19 cellular contexts compared by ENCODE assay signal in the genomic region with DNA sequence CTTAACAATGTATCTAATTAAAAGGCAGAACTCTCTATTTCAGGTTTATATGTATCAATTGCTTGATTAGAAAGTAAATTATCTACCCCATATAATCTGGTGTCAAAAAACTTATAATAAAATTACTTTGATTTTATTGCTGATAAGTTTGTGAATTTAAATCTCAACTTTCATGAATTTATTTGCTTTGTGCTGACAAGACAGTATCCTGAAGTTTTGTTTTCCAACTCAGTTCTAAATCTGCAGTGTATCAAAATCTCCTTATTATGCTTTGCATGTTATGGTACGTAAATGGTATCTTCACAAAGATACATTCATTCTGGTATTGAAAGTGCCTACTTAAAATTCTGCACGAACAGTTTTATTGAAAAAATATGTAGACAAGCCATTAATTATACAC.
DNase-seq lines count a peak whose midpoint lies in the region; ATAC-seq, FAIRE-seq and TF ChIP-seq lines count a peak whose summit lies in the region.
"Had no signal": no experiment of that assay in that cellular context is flagged by ENCODE, and none has a peak within 500 bp of the region (broad histone marks: within the 10 kb centered on the region; RNA-seq: fewer than 3 reads in every experiment).

No MANE protein-coding gene starts in this region.

- TF ChIP-seq RAD21 in HepG2 (CRISPR knock-in tag; IDR thresholded peaks at IDR 0.05): no peak

- H3K79me2 ChIP-seq in HepG2 (ENCODE audit: insufficient read depth, low read length): no peaks in the 10 kb centered on the region

- ATAC-seq in HepG2 (no peak), right lobe of liver (no peak), pancreas (no peak), GM18873 (IDR thresholded peaks at IDR 0.05; ENCODE audit: low FRiP score, unreplicated experiment) (no peak), GM19023 (IDR thresholded peaks at IDR 0.05; ENCODE audit: unreplicated experiment) (no peak)

- H3K4me1 ChIP-seq in HepG2 (ENCODE audit: insufficient read depth, low read length) (no peaks in the 10 kb centered on the region), right lobe of liver (no peaks in the 10 kb centered on the region), pancreas (no peaks in the 10 kb centered on the region)
- H3K4me1 ChIP-seq: Caco-2 had no signal

- BruUV-seq in HepG2 (replicated peaks; lab: Mats Ljungman, UMichigan): no TSS peak

- peaks cover 57% of the 10 kb centered on the region for H3K9me3 ChIP-seq in HepG2 (ENCODE audit: low read length)
- no peaks in the 10 kb centered on the region for H3K9me3 ChIP-seq in right lobe of liver
- H3K9me3 ChIP-seq in pancreas: no peaks in the 10 kb centered on the region
- H3K9me3 ChIP-seq: Caco-2 had no signal

- TF ChIP-seq EP300 in HepG2 (IDR thresholded peaks at IDR 0.05; ENCODE audit: low read depth in 2 of 2, low read length in 2 of 2) (no peak), HepG2 (CRISPR knock-in tag; IDR thresholded peaks at IDR 0.05; ENCODE audit: borderline replicate concordance) (no peak)

- H3K27ac ChIP-seq in HepG2 (ENCODE audit: extremely low read length, insufficient read depth, low read length) (no peak overlapping the region), right lobe of liver (no peak overlapping the region), pancreas (no peak overlapping the region)
- H3K27ac ChIP-seq: 22Rv1, GM23248 had no signal

- in situ Hi-C loops in HepG2 (cut with HindIII; ENCODE audit: extremely low pct_ligation_motif_present, low pct_unique_long_range_greater_than_20kb): no loop called here

- H3K4me3 ChIP-seq in HepG2 (replicated peaks in 1 of 3; ENCODE audit: insufficient read depth in 1 of 3, low read depth in 2 of 3, low read length in 3 of 3) (no peak overlapping the region), right lobe of liver (no peak overlapping the region), pancreas (no peak overlapping the region)
- H3K4me3 ChIP-seq: GM23248 had no signal

- no peaks in the 10 kb centered on the region for H4K20me1 ChIP-seq in HepG2 (ENCODE audit: insufficient read depth, low read length)

- POLR2A ChIA-PET in HepG2 (lab: Yijun Ruan, JAX): no interaction called here

- H3K27me3 ChIP-seq in HepG2 (ENCODE audit: control insufficient read depth in 1 of 2, insufficient read depth in 2 of 2, low read length in 2 of 2): no peaks in the 10 kb centered on the region
- H3K27me3 ChIP-seq in right lobe of liver: no peaks in the 10 kb centered on the region
- H3K27me3 ChIP-seq in pancreas: no peaks in the 10 kb centered on the region

- no peak for FAIRE-seq in HepG2 (lab: Jason Lieb, UNC)
- FAIRE-seq in colon (lab: Jason Lieb, UNC): peak; percentile 93
- peak; percentile 57 for FAIRE-seq in pancreas (lab: Jason Lieb, UNC)
- FAIRE-seq: G401.6, GM12892, GM19239 had no signal

- CTCF ChIA-PET in HepG2 (lab: Yijun Ruan, JAX; ENCODE audit: low intra/inter-chr PET ratio, low total read pairs): no interaction called here

- no peak overlapping the region for H3K4me2 ChIP-seq in HepG2 (ENCODE audit: low read depth, low read length)

- intact Hi-C loops in HepG2 (cut with micrococcal nuclease; ENCODE audit: unreplicated experiment): no loop called here
- intact Hi-C loops in right lobe of liver (cut with DNase I): no loop called here
- intact Hi-C loops in pancreas (cut with DNase I): no loop called here

- H2AFZ ChIP-seq in HepG2 (ENCODE audit: low read length): no peak overlapping the region
- H2AFZ ChIP-seq: GM23248 had no signal

- DNase-seq in HepG2 (ENCODE audit: low spot score) (no peak), right lobe of liver (no peak), pancreas (no peak), nucleus accumbens (lab: John Stamatoyannopoulos, UW) (no peak)
- DNase-seq: C1 segment of cervical spinal cord; Caco-2; CD4-positive, alpha-beta memory T cell; DMS153; DND-41; GM23248; H7; HCEC 1CT had no signal

- 1% methylated on average over 2 of the region's 2 CpGs for WGBS in HepG2 (ENCODE audit: low lambda C conversion rate)
- 28% methylated on average over 2 of the region's 2 CpGs for WGBS in right lobe of liver (ENCODE audit: insufficient coverage, low coverage, low lambda C conversion rate, missing lambda C conversion rate)
- WGBS in pancreas, 2 donors: 30 to 45% methylated on average over 2 of the region's 2 CpGs

- H3K9ac ChIP-seq in HepG2 (ENCODE audit: insufficient read depth, low read depth, low read length): no peak overlapping the region
- H3K9ac ChIP-seq: GM23248 had no signal

- TF ChIP-seq CTCF in HepG2 (CRISPR knock-in tag; IDR thresholded peaks at IDR 0.05) (no peak), right lobe of liver (IDR thresholded peaks at IDR 0.05) (no peak), pancreas (IDR thresholded peaks at IDR 0.05) (no peak)

- H3K36me3 ChIP-seq in HepG2 (replicated peaks in 1 of 2; ENCODE audit: control insufficient read depth in 1 of 2, insufficient read depth in 2 of 2, low read length in 2 of 2): no peaks in the 10 kb centered on the region
- no peaks in the 10 kb centered on the region for H3K36me3 ChIP-seq in right lobe of liver
- H3K36me3 ChIP-seq in pancreas: no peaks in the 10 kb centered on the region

- no peak for TF ChIP-seq POLR2A in HepG2 (IDR thresholded peaks at IDR 0.05; ENCODE audit: insufficient read depth in 1 of 2, low read depth in 2 of 2, low read length in 2 of 2)
- TF ChIP-seq POLR2A in right lobe of liver (IDR thresholded peaks at IDR 0.05): no peak

TF ChIP-seq in HepG2, 621 proteins besides CTCF, POLR2A, EP300 and RAD21:
- TF ChIP-seq ZFYVE20 (CRISPR knock-in tag; IDR thresholded peaks at IDR 0.05; ENCODE audit: borderline replicate concordance, low read depth): no peak
- TF ChIP-seq ZNF816 (CRISPR knock-in tag; IDR thresholded peaks at IDR 0.05; ENCODE audit: borderline replicate concordance): no peak
- TF ChIP-seq BRCA1 (CRISPR knock-in tag; IDR thresholded peaks at IDR 0.05): no peak
- TF ChIP-seq ARID2 (CRISPR knock-in tag; IDR thresholded peaks at IDR 0.05; ENCODE audit: borderline replicate concordance): no peak
- TF ChIP-seq ZNF557 (CRISPR knock-in tag; IDR thresholded peaks at IDR 0.05): no peak
- TF ChIP-seq MAFF (IDR thresholded peaks at IDR 0.05; ENCODE audit: low read depth, low read length): peak; percentile 68
- TF ChIP-seq, protein P1, sequence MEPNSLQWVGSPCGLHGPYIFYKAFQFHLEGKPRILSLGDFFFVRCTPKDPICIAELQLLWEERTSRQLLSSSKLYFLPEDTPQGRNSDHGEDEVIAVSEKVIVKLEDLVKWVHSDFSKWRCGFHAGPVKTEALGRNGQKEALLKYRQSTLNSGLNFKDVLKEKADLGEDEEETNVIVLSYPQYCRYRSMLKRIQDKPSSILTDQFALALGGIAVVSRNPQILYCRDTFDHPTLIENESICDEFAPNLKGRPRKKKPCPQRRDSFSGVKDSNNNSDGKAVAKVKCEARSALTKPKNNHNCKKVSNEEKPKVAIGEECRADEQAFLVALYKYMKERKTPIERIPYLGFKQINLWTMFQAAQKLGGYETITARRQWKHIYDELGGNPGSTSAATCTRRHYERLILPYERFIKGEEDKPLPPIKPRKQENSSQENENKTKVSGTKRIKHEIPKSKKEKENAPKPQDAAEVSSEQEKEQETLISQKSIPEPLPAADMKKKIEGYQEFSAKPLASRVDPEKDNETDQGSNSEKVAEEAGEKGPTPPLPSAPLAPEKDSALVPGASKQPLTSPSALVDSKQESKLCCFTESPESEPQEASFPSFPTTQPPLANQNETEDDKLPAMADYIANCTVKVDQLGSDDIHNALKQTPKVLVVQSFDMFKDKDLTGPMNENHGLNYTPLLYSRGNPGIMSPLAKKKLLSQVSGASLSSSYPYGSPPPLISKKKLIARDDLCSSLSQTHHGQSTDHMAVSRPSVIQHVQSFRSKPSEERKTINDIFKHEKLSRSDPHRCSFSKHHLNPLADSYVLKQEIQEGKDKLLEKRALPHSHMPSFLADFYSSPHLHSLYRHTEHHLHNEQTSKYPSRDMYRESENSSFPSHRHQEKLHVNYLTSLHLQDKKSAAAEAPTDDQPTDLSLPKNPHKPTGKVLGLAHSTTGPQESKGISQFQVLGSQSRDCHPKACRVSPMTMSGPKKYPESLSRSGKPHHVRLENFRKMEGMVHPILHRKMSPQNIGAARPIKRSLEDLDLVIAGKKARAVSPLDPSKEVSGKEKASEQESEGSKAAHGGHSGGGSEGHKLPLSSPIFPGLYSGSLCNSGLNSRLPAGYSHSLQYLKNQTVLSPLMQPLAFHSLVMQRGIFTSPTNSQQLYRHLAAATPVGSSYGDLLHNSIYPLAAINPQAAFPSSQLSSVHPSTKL (CRISPR knock-in tag; IDR thresholded peaks at IDR 0.05): no peak
- TF ChIP-seq, protein P2, sequence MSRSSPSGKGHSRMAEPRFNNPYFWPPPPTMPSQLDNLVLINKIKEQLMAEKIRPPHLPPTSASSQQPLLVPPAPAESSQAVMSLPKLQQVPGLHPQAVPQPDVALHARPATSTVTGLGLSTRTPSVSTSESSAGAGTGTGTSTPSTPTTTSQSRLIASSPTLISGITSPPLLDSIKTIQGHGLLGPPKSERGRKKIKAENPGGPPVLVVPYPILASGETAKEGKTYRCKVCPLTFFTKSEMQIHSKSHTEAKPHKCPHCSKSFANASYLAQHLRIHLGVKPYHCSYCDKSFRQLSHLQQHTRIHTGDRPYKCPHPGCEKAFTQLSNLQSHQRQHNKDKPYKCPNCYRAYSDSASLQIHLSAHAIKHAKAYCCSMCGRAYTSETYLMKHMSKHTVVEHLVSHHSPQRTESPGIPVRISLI (CRISPR knock-in tag; IDR thresholded peaks at IDR 0.05; ENCODE audit: borderline replicate concordance): no peak
- TF ChIP-seq ZNF720 (CRISPR knock-in tag; IDR thresholded peaks at IDR 0.05): no peak
- no peak for TF ChIP-seq POLR2AphosphoS5 (IDR thresholded peaks at IDR 0.05; ENCODE audit: low read depth, low read length)
- peak; percentile 61 to 84; a peak in 3 of 4 replicates for TF ChIP-seq MAFK (conservative IDR thresholded peaks at IDR 0.05 in 1 of 2, IDR thresholded peaks at IDR 0.05 in 1 of 2; ENCODE audit: low read length in 2 of 2)
